Comparison of ENCODE assay signal across 8 cellular contexts in genomic region chr9:127979333-127980055, GRCh38. TPM values are rescaled to one million over a fixed set of nuclear protein-coding genes. Genes with fewer than 3 reads are reported as not detected.
DNase-seq lines count a peak whose midpoint lies in the region; ATAC-seq and TF ChIP-seq lines count a peak whose summit lies in the region.

No MANE protein-coding gene starts in this region.

- peak overlapping the region; percentile 92 for H3K4me2 ChIP-seq in neural cell (ENCODE audit: low read length)

- H3K36me3 Mint-ChIP-seq in activated CD8-positive, alpha-beta memory T cell treated with anti-CD3 and anti-CD28 coated beads, Interleukin-2, amount 10 ng/mL, durations not matched to agents 7 days and 5 days, result peaks cover 12% of the 10 kb centered on the region

- CTCF ChIA-PET in activated CD8-positive, alpha-beta memory T cell treated with anti-CD3 and anti-CD28 coated beads, Interleukin-2, amount 10 ng/mL, durations not matched to agents 7 days and 5 days (lab: Charles Lee), result interaction anchor here (0.9 to 7.2 kb wide), 14 partner anchors 8 to 55 kb away, joined by 3 to 64 read pairs (median 4); partner anchors contain the start of gene DPM2

- peak overlapping the region; percentile 97 for H3K4me3 Mint-ChIP-seq in activated CD8-positive, alpha-beta memory T cell treated with anti-CD3 and anti-CD28 coated beads, Interleukin-2, amount 10 ng/mL, durations not matched to agents 7 days and 5 days

- no peaks in the 10 kb centered on the region for H3K27me3 Mint-ChIP-seq in activated CD8-positive, alpha-beta memory T cell treated with anti-CD3 and anti-CD28 coated beads, Interleukin-2, amount 10 ng/mL, durations not matched to agents 7 days and 5 days

- no peaks in the 10 kb centered on the region for H3K9me2 ChIP-seq in neural cell (ENCODE audit: insufficient read depth, low read length)

- no peak overlapping the region for H2AFZ ChIP-seq in neural cell (ENCODE audit: low read depth, low read length)

- TF ChIP-seq EP300 in neural cell (conservative IDR thresholded peaks at IDR 0.05; ENCODE audit: poor library complexity, severe bottlenecking), result no peak

- no peaks in the 10 kb centered on the region for H3K9me3 ChIP-seq in neural cell (ENCODE audit: low read length)

- TF ChIP-seq CTCF in fibroblast of the aortic adventitia (IDR thresholded peaks at IDR 0.05; ENCODE audit: insufficient read depth, low read length) (no peak), neural cell (IDR thresholded peaks at IDR 0.05; ENCODE audit: poor library complexity, severe bottlenecking) (no peak)

- H3K79me2 ChIP-seq in neural cell (replicated peaks; ENCODE audit: insufficient read depth, low read length), result peaks cover 57% of the 10 kb centered on the region

- no peak for ATAC-seq in activated CD8-positive, alpha-beta memory T cell treated with anti-CD3 and anti-CD28 coated beads, Interleukin-2, amount 10 ng/mL, durations not matched to agents 7 days and 5 days
- no peak for ATAC-seq in GM21360 (IDR thresholded peaks at IDR 0.05; ENCODE audit: unreplicated experiment)

- H3K9ac ChIP-seq in neural cell (ENCODE audit: low read length), result peak overlapping the region; percentile 79

- peak overlapping the region; percentile 49 for H3K27ac ChIP-seq in neural cell (ENCODE audit: low read length)

- no peak for TF ChIP-seq RAD21 in neural cell (conservative IDR thresholded peaks at IDR 0.05)

- H3K27me3 ChIP-seq in neural cell (ENCODE audit: insufficient read depth, low read depth, low read length), result no peaks in the 10 kb centered on the region

- H3F3A ChIP-seq in neural cell (ENCODE audit: insufficient read depth, low read length, poor library complexity, severe bottlenecking), result no peaks in the 10 kb centered on the region

- H3K27ac Mint-ChIP-seq in activated CD8-positive, alpha-beta memory T cell treated with anti-CD3 and anti-CD28 coated beads, Interleukin-2, amount 10 ng/mL, durations not matched to agents 7 days and 5 days, result peak overlapping the region; percentile 83

- H3K4me1 Mint-ChIP-seq in activated CD8-positive, alpha-beta memory T cell treated with anti-CD3 and anti-CD28 coated beads, Interleukin-2, amount 10 ng/mL, durations not matched to agents 7 days and 5 days, result peaks cover 61% of the 10 kb centered on the region

- H3K36me3 ChIP-seq in neural cell (ENCODE audit: insufficient read depth, low read length), result no peaks in the 10 kb centered on the region

- peaks cover 18% of the 10 kb centered on the region for H4K20me1 ChIP-seq in neural cell (ENCODE audit: insufficient read depth)

- H3K4me3 ChIP-seq in Jurkat, Clone E6-1 (ENCODE audit: low read length), result peak overlapping the region; percentile 61
- peak overlapping the region; percentile 86 for H3K4me3 ChIP-seq in fibroblast of the aortic adventitia (ENCODE audit: low read depth, low read length)
- peak overlapping the region; percentile 93 for H3K4me3 ChIP-seq in neural cell (ENCODE audit: low read length)

- no peaks in the 10 kb centered on the region for H3K9me3 Mint-ChIP-seq in activated CD8-positive, alpha-beta memory T cell treated with anti-CD3 and anti-CD28 coated beads, Interleukin-2, amount 10 ng/mL, durations not matched to agents 7 days and 5 days (ENCODE audit: low read depth)

- DNase-seq in activated T-cell treated with anti-CD3 and anti-CD28 coated beads, Interleukin-2, amount 50 U/mL, for 1 hour, result peak; percentile 55
- DNase-seq in activated T-cell treated with anti-CD3 and anti-CD28 coated beads for 4 hours (no peak), fibroblast of the aortic adventitia (ENCODE audit: low read depth) (peak; percentile 70), AML-193 (lab: John Stamatoyannopoulos, UW) (no peak)
- no peak for DNase-seq in Jurkat, Clone E6-1 (ENCODE audit: low read depth, low spot score)
- DNase-seq in activated CD8-positive, alpha-beta memory T cell treated with anti-CD3 and anti-CD28 coated beads, Interleukin-2, amount 10 ng/mL, durations not matched to agents 7 days and 5 days, result peak; percentile 58

TF ChIP-seq in neural cell, 6 proteins besides CTCF, POLR2A, EP300 and RAD21:
- no peak for TF ChIP-seq TAF1 (IDR thresholded peaks at IDR 0.05; ENCODE audit: low read depth)
- no peak for TF ChIP-seq EZH2 (IDR thresholded peaks at IDR 0.05; ENCODE audit: borderline replicate concordance, insufficient read depth, low read length, poor library complexity, severe bottlenecking)
- no peak for TF ChIP-seq MXI1 (conservative IDR thresholded peaks at IDR 0.05; ENCODE audit: poor library complexity, severe bottlenecking)
- TF ChIP-seq POLR2AphosphoS5 (IDR thresholded peaks at IDR 0.05), result peak; percentile 6

RNA-seq across cellular contexts. Expression of gene EEIG1, which starts 1.3 kb away (rescaled TPM):
- polyA plus RNA-seq in Jurkat, Clone E6-1 (2012; ENCODE audit: insufficient read depth, insufficient read length), result 20.4 TPM
- 100 to 1,000 TPM in 1 of 2 experiments, 10 to 100 TPM in 1; 60.8 to 116 TPM for total RNA-seq in activated CD8-positive, alpha-beta memory T cell treated with anti-CD3 and anti-CD28 coated beads, Interleukin-2, amount 10 ng/mL, durations not matched to agents 7 days and 5 days
- total RNA-seq in fibroblast of the aortic adventitia (ENCODE audit: low replicate concordance), result 32.4 and 50.3 TPM in 2 replicates
- polyA plus RNA-seq in neural cell, result 6.7 and 18.5 TPM in 2 replicates
- polyA minus RNA-seq in neural cell, result 10.7 and 11.2 TPM in 2 replicates

RNA-seq across cellular contexts. Expression of gene DPM2, which starts 41.8 kb away (rescaled TPM):
- polyA plus RNA-seq in Jurkat, Clone E6-1 (2012; ENCODE audit: insufficient read depth, insufficient read length), result 61.5 TPM
- 10 to 100 TPM; 51.4 to 53.5 TPM for total RNA-seq in activated CD8-positive, alpha-beta memory T cell treated with anti-CD3 and anti-CD28 coated beads, Interleukin-2, amount 10 ng/mL, durations not matched to agents 7 days and 5 days
- total RNA-seq in fibroblast of the aortic adventitia (ENCODE audit: low replicate concordance), result 7.0 and 19.9 TPM in 2 replicates
- 30.5 and 44.9 TPM in 2 replicates for polyA plus RNA-seq in neural cell
- 15.3 and 20.8 TPM in 2 replicates for polyA minus RNA-seq in neural cell

RNA-seq across cellular contexts. Expression of gene PIP5KL1, which starts 48.9 kb away (rescaled TPM):
- polyA plus RNA-seq in Jurkat, Clone E6-1 (2012; ENCODE audit: insufficient read depth, insufficient read length), result 6.5 TPM
- 1 to 10 TPM; 1.8 to 2.6 TPM for total RNA-seq in activated CD8-positive, alpha-beta memory T cell treated with anti-CD3 and anti-CD28 coated beads, Interleukin-2, amount 10 ng/mL, durations not matched to agents 7 days and 5 days
- 1.6 and 2.6 TPM in 2 replicates for total RNA-seq in fibroblast of the aortic adventitia (ENCODE audit: low replicate concordance)
- polyA plus RNA-seq in neural cell, result 3.4 and 5.2 TPM in 2 replicates
- 2.5 and 6.6 TPM in 2 replicates for polyA minus RNA-seq in neural cell

Comparison
In these comparisons a context has a peak if more than half of its experiments do, and no peak if none do; other contexts are left out.
1. DNase-seq: peak in activated T-cell treated with anti-CD3 and anti-CD28 coated beads, Interleukin-2, amount 50 U/mL, for 1 hour (single experiment), activated CD8-positive, alpha-beta memory T cell treated with anti-CD3 and anti-CD28 coated beads, Interleukin-2, amount 10 ng/mL, durations not matched to agents 7 days and 5 days (single experiment) and fibroblast of the aortic adventitia (single experiment); none in activated T-cell treated with anti-CD3 and anti-CD28 coated beads for 4 hours (single experiment), Jurkat, Clone E6-1 (single experiment) and AML-193 (0 of 2).
2. Peak in every context shown above with its lines, with median percentiles within 50 percentile points of each other: H3K4me3 ChIP-seq.